In genomic region chr14:59283380-59283779, GRCh38 we compare ENCODE assay signal across 1 cellular context.
TF ChIP-seq lines count a peak whose summit lies in the region.

No MANE protein-coding gene starts in this region.

TF ChIP-seq in HepG2, 621 proteins besides CTCF, POLR2A, EP300 and RAD21 (continued from another document and continues in another):
- TF ChIP-seq PAXIP1 (CRISPR knock-in tag; conservative IDR thresholded peaks at IDR 0.05) = peak; percentile 51; the same call in 1 of the 2 replicates
- TF ChIP-seq RFX5 (IDR thresholded peaks at IDR 0.05; ENCODE audit: low read depth, low read length) = no peak
- TF ChIP-seq MEIS1 (CRISPR knock-in tag; IDR thresholded peaks at IDR 0.05; ENCODE audit: borderline replicate concordance) = no peak
- TF ChIP-seq SMC3 (IDR thresholded peaks at IDR 0.05; ENCODE audit: low read length) = peak; percentile 47; the same call in 1 of the 2 replicates
- TF ChIP-seq ZNF777 (CRISPR knock-in tag; IDR thresholded peaks at IDR 0.05) = no peak
- TF ChIP-seq NFAT5 (CRISPR knock-in tag; IDR thresholded peaks at IDR 0.05) = no peak
- no peak for TF ChIP-seq ZIK1 (CRISPR knock-in tag; IDR thresholded peaks at IDR 0.05; ENCODE audit: borderline replicate concordance, low read depth)
- TF ChIP-seq RERE (CRISPR knock-in tag; IDR thresholded peaks at IDR 0.05; ENCODE audit: low read depth) = peak; percentile 99
- TF ChIP-seq, protein P1, sequence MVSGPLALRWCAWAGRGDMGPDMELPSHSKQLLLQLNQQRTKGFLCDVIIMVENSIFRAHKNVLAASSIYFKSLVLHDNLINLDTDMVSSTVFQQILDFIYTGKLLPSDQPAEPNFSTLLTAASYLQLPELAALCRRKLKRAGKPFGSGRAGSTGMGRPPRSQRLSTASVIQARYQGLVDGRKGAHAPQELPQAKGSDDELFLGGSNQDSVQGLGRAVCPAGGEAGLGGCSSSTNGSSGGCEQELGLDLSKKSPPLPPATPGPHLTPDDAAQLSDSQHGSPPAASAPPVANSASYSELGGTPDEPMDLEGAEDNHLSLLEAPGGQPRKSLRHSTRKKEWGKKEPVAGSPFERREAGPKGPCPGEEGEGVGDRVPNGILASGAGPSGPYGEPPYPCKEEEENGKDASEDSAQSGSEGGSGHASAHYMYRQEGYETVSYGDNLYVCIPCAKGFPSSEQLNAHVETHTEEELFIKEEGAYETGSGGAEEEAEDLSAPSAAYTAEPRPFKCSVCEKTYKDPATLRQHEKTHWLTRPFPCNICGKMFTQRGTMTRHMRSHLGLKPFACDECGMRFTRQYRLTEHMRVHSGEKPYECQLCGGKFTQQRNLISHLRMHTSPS (CRISPR knock-in tag; IDR thresholded peaks at IDR 0.05; ENCODE audit: low read depth) = no peak
- TF ChIP-seq PPARG (CRISPR knock-in tag; conservative IDR thresholded peaks at IDR 0.05) = no peak
- TF ChIP-seq RARA (CRISPR knock-in tag; IDR thresholded peaks at IDR 0.05) = peak; percentile 77
- no peak for TF ChIP-seq ZNF430 (CRISPR knock-in tag; IDR thresholded peaks at IDR 0.05)
- no peak for TF ChIP-seq CREBL2 (CRISPR knock-in tag; IDR thresholded peaks at IDR 0.05; ENCODE audit: borderline replicate concordance)
- peak; percentile 73; the same call in 1 of the 2 replicates for TF ChIP-seq SMAD3 (CRISPR knock-in tag; IDR thresholded peaks at IDR 0.05)
- TF ChIP-seq ATF2 (CRISPR knock-in tag; IDR thresholded peaks at IDR 0.05) = peak; percentile 77; the same call in 1 of the 2 replicates
- no peak for TF ChIP-seq ZNF282 (IDR thresholded peaks at IDR 0.05; ENCODE audit: partially characterized antibody)
- no peak for TF ChIP-seq ZHX2 (IDR thresholded peaks at IDR 0.05; ENCODE audit: low read depth)
- no peak for TF ChIP-seq ZHX2 (CRISPR knock-in tag; IDR thresholded peaks at IDR 0.05; ENCODE audit: borderline replicate concordance)
- no peak for TF ChIP-seq LCORL (IDR thresholded peaks at IDR 0.05)
- TF ChIP-seq LCORL (CRISPR knock-in tag; IDR thresholded peaks at IDR 0.05) = no peak
- TF ChIP-seq NRL (CRISPR knock-in tag; IDR thresholded peaks at IDR 0.05; ENCODE audit: borderline replicate concordance) = no peak
- 0 out of 2 replicates have a peak, but pooled peaks have one; percentile 14 for TF ChIP-seq ELF1 (CRISPR knock-in tag; IDR thresholded peaks at IDR 0.05)
- TF ChIP-seq ZNF549 (CRISPR knock-in tag; IDR thresholded peaks at IDR 0.05) = no peak
- TF ChIP-seq CBX5 (CRISPR knock-in tag; IDR thresholded peaks at IDR 0.05; ENCODE audit: borderline replicate concordance) = no peak
- no peak for TF ChIP-seq SOX6 (IDR thresholded peaks at IDR 0.05)
- TF ChIP-seq SOX6 (CRISPR knock-in tag; IDR thresholded peaks at IDR 0.05) = peak; percentile 88
- no peak for TF ChIP-seq KLF15 (CRISPR knock-in tag; IDR thresholded peaks at IDR 0.05; ENCODE audit: borderline replicate concordance)
- no peak for TF ChIP-seq NR0B2 (CRISPR knock-in tag; IDR thresholded peaks at IDR 0.05)
- TF ChIP-seq POGZ (CRISPR knock-in tag; IDR thresholded peaks at IDR 0.05) = peak; percentile 51; the same call in 1 of the 2 replicates
- TF ChIP-seq RFXANK (CRISPR knock-in tag; IDR thresholded peaks at IDR 0.05) = no peak
